In the genomic region with DNA sequence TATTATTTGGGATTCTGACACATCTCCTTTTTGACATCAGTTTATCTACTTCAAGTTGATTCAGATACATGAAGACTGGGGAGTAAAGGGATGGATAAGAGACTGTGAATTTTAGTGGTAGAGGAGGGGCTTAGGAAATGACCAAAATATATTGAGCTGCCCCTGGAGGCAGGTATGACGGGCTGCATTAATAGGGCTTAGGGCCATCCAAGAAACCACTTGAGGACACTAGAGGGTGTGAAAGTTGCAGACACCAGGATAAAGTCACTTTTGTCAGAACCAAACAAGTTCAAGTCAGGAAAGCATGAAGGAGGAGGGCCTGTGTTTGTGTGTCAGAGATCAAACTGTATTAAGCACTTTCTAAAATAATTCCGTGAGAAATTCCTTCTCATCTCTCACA, we compare ENCODE assay signal across 1 cellular context.
TF ChIP-seq lines count a peak whose summit lies in the region.

No MANE protein-coding gene starts in this region.

TF ChIP-seq in GM12878, 131 proteins besides CTCF, POLR2A, EP300 and RAD21:
- no peak for TF ChIP-seq NR2C1 (IDR thresholded peaks at IDR 0.05)
- TF ChIP-seq SMC3 (IDR thresholded peaks at IDR 0.05; ENCODE audit: borderline replicate concordance, low read length): peak; percentile 15; the same call in 1 of the 2 replicates
